ENCODE assay signal across 23 cellular contexts in genomic region chr2:178379162-178379664, GRCh38.
A peak's percentile ranks its signal among the peaks of the same experiment; 100 is the strongest.
DNase-seq lines count a peak whose midpoint lies in the region; ATAC-seq, FAIRE-seq and TF ChIP-seq lines count a peak whose summit lies in the region.
"Had no signal": no experiment of that assay in that cellular context is flagged by ENCODE, and none has a peak within 500 bp of the region (broad histone marks: within the 10 kb centered on the region; RNA-seq: fewer than 3 reads in every experiment).

No MANE protein-coding gene starts in this region.

- H3K9me3 ChIP-seq in HepG2 (ENCODE audit: low read length) (no peaks in the 10 kb centered on the region), right lobe of liver (no peaks in the 10 kb centered on the region), K562 (replicated peaks; ENCODE audit: control insufficient read depth, insufficient read depth, low read depth, low read length) (no peaks in the 10 kb centered on the region)
- H3K9me3 ChIP-seq: A549, BE2C, BLaER1, Caco-2 had no signal

- H3K4me2 ChIP-seq in HepG2 (ENCODE audit: low read depth, low read length) (no peak overlapping the region), K562 (ENCODE audit: insufficient read depth, low read length) (no peak overlapping the region)
- H3K4me2 ChIP-seq: A549, BLaER1 had no signal

- H3K4me3 ChIP-seq in HepG2 (replicated peaks in 1 of 3; ENCODE audit: insufficient read depth in 1 of 3, low read depth in 2 of 3, low read length in 3 of 3): no peak overlapping the region
- H3K4me3 ChIP-seq in right lobe of liver: no peak overlapping the region
- H3K4me3 ChIP-seq in K562: no peak overlapping the region
- H3K4me3 ChIP-seq: A549, BLaER1 had no signal

- H3K4me1 ChIP-seq in HepG2 (ENCODE audit: insufficient read depth, low read length) (no peaks in the 10 kb centered on the region), right lobe of liver (no peaks in the 10 kb centered on the region), K562 (replicated peaks in 1 of 2; ENCODE audit: control insufficient read depth in 2 of 2, insufficient read depth in 2 of 2, low read length in 2 of 2) (no peaks in the 10 kb centered on the region)
- H3K4me1 ChIP-seq: A549, BE2C, Caco-2 had no signal

- H3K27me3 Mint-ChIP-seq in activated T-helper 1 cell treated with anti-CD3 and anti-CD28 coated beads, Interleukin-12 subunit alpha, Interleukin-12 subunit beta, Interleukin-2, Interleukin-4 antibody, amounts not matched to agents 30 ng/mL and 10 ng/mL and 1 ng/mL, durations not matched to agents 14 hours and 24 hours and 36 hours (ENCODE audit: insufficient read depth): peaks cover 11% of the 10 kb centered on the region
- peaks cover 9 to 20% of the 10 kb centered on the region in 2 donors for H3K27me3 Mint-ChIP-seq in natural killer cell (ENCODE audit: low read depth in 2 of 2)

- H3K4me3 Mint-ChIP-seq in activated T-helper 1 cell treated with anti-CD3 and anti-CD28 coated beads, Interleukin-12 subunit alpha, Interleukin-12 subunit beta, Interleukin-2, Interleukin-4 antibody, amounts not matched to agents 30 ng/mL and 10 ng/mL and 1 ng/mL, durations not matched to agents 14 hours and 24 hours and 36 hours: no peak overlapping the region
- no peak overlapping the region for H3K4me3 Mint-ChIP-seq in natural killer cell
- H3K4me3 Mint-ChIP-seq: CD14-positive monocyte; CD4-positive, CD25-positive, alpha-beta regulatory T cell; CD8-positive, alpha-beta memory T cell had no signal

- no peak overlapping the region for H3K27ac ChIP-seq in HepG2 (ENCODE audit: extremely low read length, insufficient read depth, low read length)
- no peak overlapping the region for H3K27ac ChIP-seq in right lobe of liver
- H3K27ac ChIP-seq in K562 (ENCODE audit: extremely low read depth, low read depth, low read length): no peak overlapping the region
- H3K27ac ChIP-seq: 22Rv1, A549, BLaER1 had no signal

- BruUV-seq in HepG2 (replicated peaks; lab: Mats Ljungman, UMichigan): no TSS peak
- BruUV-seq in K562 (replicated peaks; lab: Mats Ljungman, UMichigan): no TSS peak

- H3K79me2 ChIP-seq in HepG2 (ENCODE audit: insufficient read depth, low read length) (no peaks in the 10 kb centered on the region), K562 (ENCODE audit: control insufficient read depth, insufficient read depth, low read length) (no peaks in the 10 kb centered on the region)

- no peaks in the 10 kb centered on the region for H3K9me1 ChIP-seq in K562 (ENCODE audit: control insufficient read depth, insufficient read depth, low read length)

- peaks cover 13% of the 10 kb centered on the region for H3K4me1 Mint-ChIP-seq in activated T-helper 1 cell treated with anti-CD3 and anti-CD28 coated beads, Interleukin-12 subunit alpha, Interleukin-12 subunit beta, Interleukin-2, Interleukin-4 antibody, amounts not matched to agents 30 ng/mL and 10 ng/mL and 1 ng/mL, durations not matched to agents 14 hours and 24 hours and 36 hours (ENCODE audit: low read depth)
- H3K4me1 Mint-ChIP-seq in natural killer cell: no peaks in the 10 kb centered on the region
- H3K4me1 Mint-ChIP-seq: CD14-positive monocyte; CD4-positive, alpha-beta memory T cell; CD8-positive, alpha-beta memory T cell had no signal

- H2AFZ ChIP-seq in HepG2 (ENCODE audit: low read length): no peak overlapping the region
- no peak overlapping the region for H2AFZ ChIP-seq in K562 (ENCODE audit: low read depth, low read length)

- in situ Hi-C loops in HepG2 (cut with HindIII; ENCODE audit: extremely low pct_ligation_motif_present, low pct_unique_long_range_greater_than_20kb): no loop called here
- in situ Hi-C loops in K562 (cut with MboI): no loop called here

- H3K27me3 ChIP-seq in HepG2 (ENCODE audit: control insufficient read depth in 1 of 2, insufficient read depth in 2 of 2, low read length in 2 of 2) (0 out of 5 replicates have a peak, but pooled peaks cover 0 to 5% of the 10 kb centered on the region in 2 experiments), right lobe of liver (no peaks in the 10 kb centered on the region), K562 (ENCODE audit: control insufficient read depth in 2 of 2, insufficient read depth in 2 of 2, low read length in 2 of 2) (no peaks in the 10 kb centered on the region)
- H3K27me3 ChIP-seq: BE2C, BLaER1 had no signal

- no peak for TF ChIP-seq EP300 in HepG2 (IDR thresholded peaks at IDR 0.05; ENCODE audit: low read depth in 2 of 2, low read length in 2 of 2)
- no peak for TF ChIP-seq EP300 in HepG2 (CRISPR knock-in tag; IDR thresholded peaks at IDR 0.05; ENCODE audit: borderline replicate concordance)
- no peak for TF ChIP-seq EP300 in K562 (IDR thresholded peaks at IDR 0.05; ENCODE audit: low read length)

- POLR2A ChIA-PET in HepG2 (lab: Yijun Ruan, JAX) (no interaction called here), K562 (lab: Yijun Ruan, JAX) (no interaction called here)

- FAIRE-seq in HepG2 (lab: Jason Lieb, UNC) (no peak), K562 (lab: Jason Lieb, UNC) (no peak)
- FAIRE-seq: A549, D721Med, G401.6, GM12891 had no signal

- H3K9ac ChIP-seq in HepG2 (ENCODE audit: insufficient read depth, low read depth, low read length) (no peak overlapping the region), K562 (ENCODE audit: insufficient read depth in 1 of 2, low read depth in 2 of 2, low read length in 2 of 2) (no peak overlapping the region)
- H3K9ac ChIP-seq: BLaER1 had no signal

- ATAC-seq in HepG2 (no peak), right lobe of liver (no peak), K562 (no peak), natural killer cell (no peak)
- ATAC-seq: A549 had no signal

- TF ChIP-seq CTCF in HepG2 (CRISPR knock-in tag; IDR thresholded peaks at IDR 0.05): no peak
- TF ChIP-seq CTCF in right lobe of liver (IDR thresholded peaks at IDR 0.05): no peak
- no peak for TF ChIP-seq CTCF in K562 (IDR thresholded peaks at IDR 0.05 in 2 of 3, conservative IDR thresholded peaks at IDR 0.05 in 1 of 3; ENCODE audit: insufficient read depth in 2 of 3, low read depth in 1 of 3, low read length in 3 of 3)
- TF ChIP-seq CTCF in natural killer cell (IDR thresholded peaks at IDR 0.05): no peak

- CTCF ChIA-PET in HepG2 (lab: Yijun Ruan, JAX; ENCODE audit: low intra/inter-chr PET ratio, low total read pairs): no interaction called here
- CTCF ChIA-PET in K562 (lab: Yijun Ruan, JAX; ENCODE audit: low intra/inter-chr PET ratio): no interaction called here

- WGBS in HepG2 (ENCODE audit: low lambda C conversion rate): 13% methylated on average over 3 of the region's 3 CpGs
- 92% methylated on average over 3 of the region's 3 CpGs for WGBS in right lobe of liver (ENCODE audit: insufficient coverage, low coverage, low lambda C conversion rate, missing lambda C conversion rate)
- 0% methylated on average over 3 of the region's 3 CpGs for WGBS in K562 (ENCODE audit: insufficient coverage, low coverage, missing lambda C conversion rate)

- no peak for TF ChIP-seq RAD21 in HepG2 (CRISPR knock-in tag; IDR thresholded peaks at IDR 0.05)
- TF ChIP-seq RAD21 in K562 (CRISPR knock-in tag; conservative IDR thresholded peaks at IDR 0.05 in 1 of 2, IDR thresholded peaks at IDR 0.05 in 1 of 2): no peak

- no peaks in the 10 kb centered on the region for H3K9me3 Mint-ChIP-seq in activated T-helper 1 cell treated with anti-CD3 and anti-CD28 coated beads, Interleukin-12 subunit alpha, Interleukin-12 subunit beta, Interleukin-2, Interleukin-4 antibody, amounts not matched to agents 30 ng/mL and 10 ng/mL and 1 ng/mL, durations not matched to agents 14 hours and 24 hours and 36 hours
- H3K9me3 Mint-ChIP-seq in natural killer cell: no peaks in the 10 kb centered on the region
- H3K9me3 Mint-ChIP-seq: CD4-positive, alpha-beta memory T cell; CD8-positive, alpha-beta memory T cell had no signal

- TF ChIP-seq POLR2A in HepG2 (IDR thresholded peaks at IDR 0.05; ENCODE audit: insufficient read depth in 1 of 2, low read depth in 2 of 2, low read length in 2 of 2) (no peak), right lobe of liver (IDR thresholded peaks at IDR 0.05) (no peak), K562 (conservative IDR thresholded peaks at IDR 0.05) (no peak)

- DNase-seq in HepG2 (ENCODE audit: low spot score) (no peak), right lobe of liver (no peak), K562 (ENCODE audit: extremely low read depth in 1 of 4, low spot score in 3 of 4) (no peak), COLO829 (ENCODE audit: low spot score) (no peak), natural killer cell (no peak)
- DNase-seq in activated T-helper 1 cell treated with anti-CD3 and anti-CD28 coated beads, Interleukin-12 subunit alpha, Interleukin-12 subunit beta, Interleukin-2, Interleukin-4 antibody, amounts not matched to agents 30 ng/mL and 10 ng/mL and 1 ng/mL, durations not matched to agents 14 hours and 24 hours and 36 hours (ENCODE audit: low spot score): no peak
- DNase-seq: AML-193; BE2C; C1 segment of cervical spinal cord; Caco-2; Calu3; CD4-positive, alpha-beta memory T cell; CD4-positive, CD25-positive, alpha-beta regulatory T cell; CD8-positive, alpha-beta memory T cell; DMS79 treated with DMSO at 0.1 percent for 48 hours; GF-D8 had no signal

- no peaks in the 10 kb centered on the region for H3K36me3 ChIP-seq in HepG2 (replicated peaks in 1 of 2; ENCODE audit: control insufficient read depth in 1 of 2, insufficient read depth in 2 of 2, low read length in 2 of 2)
- no peaks in the 10 kb centered on the region for H3K36me3 ChIP-seq in right lobe of liver
- H3K36me3 ChIP-seq in K562 (ENCODE audit: control insufficient read depth, insufficient read depth, low read length): 0 out of 3 replicates have a peak, but pooled peaks cover 3% of the 10 kb centered on the region
- H3K36me3 ChIP-seq: BE2C, BLaER1 had no signal

- intact Hi-C loops in HepG2 (cut with micrococcal nuclease; ENCODE audit: unreplicated experiment) (no loop called here), right lobe of liver (cut with DNase I) (no loop called here), K562 (cut with micrococcal nuclease) (no loop called here), natural killer cell (cut with micrococcal nuclease) (no loop called here)
- intact Hi-C loops in activated T-helper 1 cell treated with anti-CD3 and anti-CD28 coated beads, Interleukin-12 subunit alpha, Interleukin-12 subunit beta, Interleukin-2, Interleukin-4 antibody, amounts not matched to agents 30 ng/mL and 10 ng/mL and 1 ng/mL, durations not matched to agents 14 hours and 24 hours and 36 hours (cut with micrococcal nuclease): no loop called here

- H3K27ac Mint-ChIP-seq in activated T-helper 1 cell treated with anti-CD3 and anti-CD28 coated beads, Interleukin-12 subunit alpha, Interleukin-12 subunit beta, Interleukin-2, Interleukin-4 antibody, amounts not matched to agents 30 ng/mL and 10 ng/mL and 1 ng/mL, durations not matched to agents 14 hours and 24 hours and 36 hours: peak overlapping the region; percentile 50
- no peak overlapping the region for H3K27ac Mint-ChIP-seq in natural killer cell
- H3K27ac Mint-ChIP-seq: CD14-positive monocyte; CD4-positive, alpha-beta memory T cell; CD4-positive, CD25-positive, alpha-beta regulatory T cell; CD8-positive, alpha-beta memory T cell had no signal

- H4K20me1 ChIP-seq in HepG2 (ENCODE audit: insufficient read depth, low read length): no peaks in the 10 kb centered on the region
- H4K20me1 ChIP-seq in K562 (replicated peaks; ENCODE audit: control insufficient read depth, insufficient read depth, low read length): no peaks in the 10 kb centered on the region
- H4K20me1 ChIP-seq: BLaER1 had no signal

- no peaks in the 10 kb centered on the region for H3K36me3 Mint-ChIP-seq in activated T-helper 1 cell treated with anti-CD3 and anti-CD28 coated beads, Interleukin-12 subunit alpha, Interleukin-12 subunit beta, Interleukin-2, Interleukin-4 antibody, amounts not matched to agents 30 ng/mL and 10 ng/mL and 1 ng/mL, durations not matched to agents 14 hours and 24 hours and 36 hours (ENCODE audit: low read depth)
- H3K36me3 Mint-ChIP-seq in natural killer cell: no peaks in the 10 kb centered on the region
- H3K36me3 Mint-ChIP-seq: CD14-positive monocyte; CD4-positive, alpha-beta memory T cell; CD4-positive, CD25-positive, alpha-beta regulatory T cell; CD8-positive, alpha-beta memory T cell had no signal

Comparison
In these comparisons a context has a peak if more than half of its experiments do, and no peak if none do; other contexts are left out.
1. Of the 241 proteins assayed by ChIP-seq in both HepG2 and K562: peak only in HepG2: HNRNPK; only in K562: ZNF512; in both: none; in neither: 239.